In the genomic region with DNA sequence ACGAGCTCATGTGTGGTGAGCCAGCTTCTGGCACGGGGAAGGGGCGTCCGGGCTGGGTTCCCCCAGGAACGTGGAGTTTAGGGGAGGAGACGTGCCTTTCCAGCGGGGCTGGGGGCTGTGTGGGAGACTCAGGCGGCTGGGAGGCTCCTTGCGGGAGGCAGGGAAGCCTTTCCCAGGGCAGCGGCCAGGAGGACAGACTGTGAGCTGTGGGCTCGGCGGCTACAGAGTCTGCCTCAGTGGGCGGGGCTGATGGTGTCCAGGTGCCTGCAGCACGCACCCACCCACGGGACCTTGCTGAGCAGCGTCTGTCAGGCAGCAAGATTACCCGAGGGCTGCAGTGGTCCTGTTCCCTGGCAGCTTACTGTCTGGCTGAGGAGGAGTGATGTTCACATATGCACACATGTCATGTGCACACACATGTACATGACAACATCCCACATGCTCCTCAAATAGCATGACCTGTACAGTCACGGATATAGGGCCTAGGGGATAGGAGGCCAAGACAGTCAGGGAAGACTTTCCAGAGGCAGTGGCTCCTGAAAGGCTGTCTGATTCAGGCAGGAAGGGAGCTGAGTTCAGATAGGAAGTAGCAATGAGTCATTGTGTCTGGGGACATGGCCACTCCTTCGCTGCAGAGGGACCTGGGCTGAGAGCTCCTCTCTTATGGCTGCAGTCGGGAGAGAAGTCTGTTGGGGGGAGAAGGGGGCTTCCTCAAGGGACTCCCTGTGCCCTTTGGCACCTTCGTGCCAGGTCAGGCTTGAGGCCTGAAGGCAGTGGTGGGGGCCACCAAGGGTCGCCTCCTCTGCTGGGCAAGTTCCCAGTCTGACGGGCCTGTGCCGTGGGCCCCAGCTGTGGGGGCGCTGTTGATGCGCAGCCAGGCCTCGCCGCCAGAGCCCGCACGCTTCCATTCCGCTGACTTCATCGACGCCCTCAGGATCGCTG, we compare ENCODE assay signal across 10 cellular contexts. TPM values are rescaled to one million over a fixed set of nuclear protein-coding genes. Genes with fewer than 3 reads are reported as not detected.
DNase-seq lines count a peak whose midpoint lies in the region; ATAC-seq, FAIRE-seq and TF ChIP-seq lines count a peak whose summit lies in the region.
"Had no signal": no experiment of that assay in that cellular context is flagged by ENCODE, and none has a peak within 500 bp of the region (broad histone marks: within the 10 kb centered on the region; RNA-seq: fewer than 3 reads in every experiment).

No MANE protein-coding gene starts in this region.

- peak overlapping the region; percentile 70 for H3K27ac Mint-ChIP-seq in MCF 10A (ENCODE audit: low read depth, unreplicated experiment)
- H3K27ac Mint-ChIP-seq: activated CD4-positive, alpha-beta T cell treated with anti-CD3 and anti-CD28 coated beads for 36 hours had no signal

- peak; percentile 39 for DNase-seq in ACHN
- DNase-seq in Kasumi-1 (lab: John Stamatoyannopoulos, UW): peak; percentile 84 to 87
- peak; percentile 51 for DNase-seq in MCF 10A (ENCODE audit: unreplicated experiment)
- DNase-seq in HepG2 (ENCODE audit: low spot score): no peak
- DNase-seq in HT-29 (ENCODE audit: low spot score): no peak
- no peak for DNase-seq in NCI-H82 (lab: John Stamatoyannopoulos, UW)
- DNase-seq: activated CD4-positive, alpha-beta T cell treated with anti-CD3 and anti-CD28 coated beads for 36 hours; esophagus squamous epithelium had no signal

- TF ChIP-seq CTCF in MCF 10A (IDR thresholded peaks at IDR 0.05; ENCODE audit: unreplicated experiment) (no peak), HepG2 (CRISPR knock-in tag; IDR thresholded peaks at IDR 0.05) (no peak)

- POLR2A ChIA-PET in MCF 10A (lab: Yijun Ruan, JAX) (no interaction called here), HepG2 (lab: Yijun Ruan, JAX) (no interaction called here)

- no peak overlapping the region for H2AFZ ChIP-seq in HepG2 (ENCODE audit: low read length)

- CTCF ChIA-PET in MCF 10A (lab: Yijun Ruan, JAX): interaction anchor here (0.6 to 1.7 kb wide), 3 partner anchors 10 to 139 kb away, joined by 3 to 6 read pairs (median 4); no protein-coding TSS in a partner anchor
- CTCF ChIA-PET in HepG2 (lab: Yijun Ruan, JAX; ENCODE audit: low intra/inter-chr PET ratio, low total read pairs): no interaction called here

- H3K27me3 ChIP-seq in HepG2 (ENCODE audit: control insufficient read depth in 1 of 2, insufficient read depth in 2 of 2, low read length in 2 of 2): no peaks in the 10 kb centered on the region
- H3K27me3 ChIP-seq: esophagus squamous epithelium had no signal

- ATAC-seq in HepG2 (no peak), GM21619 (IDR thresholded peaks at IDR 0.05; ENCODE audit: unreplicated experiment) (no peak), HG02884 (IDR thresholded peaks at IDR 0.05; ENCODE audit: unreplicated experiment) (no peak)
- ATAC-seq: activated CD4-positive, alpha-beta T cell treated with anti-CD3 and anti-CD28 coated beads for 36 hours had no signal

- H4K20me1 ChIP-seq in HepG2 (ENCODE audit: insufficient read depth, low read length): peaks cover 8% of the 10 kb centered on the region; the same call in 1 of the 2 replicates

- intact Hi-C loops in MCF 10A (cut with micrococcal nuclease) (no loop called here), HepG2 (cut with micrococcal nuclease; ENCODE audit: unreplicated experiment) (no loop called here)

- no peak overlapping the region for H3K4me3 Mint-ChIP-seq in MCF 10A (ENCODE audit: unreplicated experiment)
- H3K4me3 Mint-ChIP-seq: activated CD4-positive, alpha-beta T cell treated with anti-CD3 and anti-CD28 coated beads for 36 hours had no signal

- no peaks in the 10 kb centered on the region for H3K9me3 ChIP-seq in HepG2 (ENCODE audit: low read length)
- H3K9me3 ChIP-seq: esophagus squamous epithelium had no signal

- TF ChIP-seq EP300 in HepG2 (IDR thresholded peaks at IDR 0.05; ENCODE audit: low read depth in 2 of 2, low read length in 2 of 2): no peak
- TF ChIP-seq EP300 in HepG2 (CRISPR knock-in tag; IDR thresholded peaks at IDR 0.05; ENCODE audit: borderline replicate concordance): no peak

- H3K36me3 ChIP-seq in HepG2 (replicated peaks in 1 of 2; ENCODE audit: control insufficient read depth in 1 of 2, insufficient read depth in 2 of 2, low read length in 2 of 2): peaks cover 52 to 81% of the 10 kb centered on the region in 2 experiments

- H3K4me3 ChIP-seq in HepG2 (replicated peaks in 1 of 3; ENCODE audit: insufficient read depth in 1 of 3, low read depth in 2 of 3, low read length in 3 of 3): no peak overlapping the region
- H3K4me3 ChIP-seq: esophagus squamous epithelium had no signal

- WGBS in HepG2 (ENCODE audit: low lambda C conversion rate): 98% methylated on average over 20 of the region's 34 CpGs

- FAIRE-seq in HepG2 (lab: Jason Lieb, UNC): no peak

- in situ Hi-C loops in ACHN (cut with HindIII; ENCODE audit: low pct_ligation_motif_present, low pct_unique_long_range_greater_than_20kb, low sequenced_read_pairs) (no loop called here), HepG2 (cut with HindIII; ENCODE audit: extremely low pct_ligation_motif_present, low pct_unique_long_range_greater_than_20kb) (no loop called here)

- no peaks in the 10 kb centered on the region for H3K27me3 Mint-ChIP-seq in MCF 10A (ENCODE audit: insufficient read depth, unreplicated experiment)
- H3K27me3 Mint-ChIP-seq: activated CD4-positive, alpha-beta T cell treated with anti-CD3 and anti-CD28 coated beads for 36 hours had no signal

- H3K4me1 ChIP-seq in HepG2 (ENCODE audit: insufficient read depth, low read length): no peaks in the 10 kb centered on the region

- H3K27ac ChIP-seq in HepG2 (ENCODE audit: extremely low read length, insufficient read depth, low read length): no peak overlapping the region

- peaks cover 5% of the 10 kb centered on the region for H3K4me1 Mint-ChIP-seq in MCF 10A (ENCODE audit: insufficient read depth, unreplicated experiment)
- H3K4me1 Mint-ChIP-seq: activated CD4-positive, alpha-beta T cell treated with anti-CD3 and anti-CD28 coated beads for 36 hours had no signal

- no peak overlapping the region for H3K9ac ChIP-seq in HepG2 (ENCODE audit: insufficient read depth, low read depth, low read length)

- no peaks in the 10 kb centered on the region for H3K79me2 ChIP-seq in HepG2 (ENCODE audit: insufficient read depth, low read length)

- no peak for TF ChIP-seq POLR2A in HepG2 (IDR thresholded peaks at IDR 0.05; ENCODE audit: insufficient read depth in 1 of 2, low read depth in 2 of 2, low read length in 2 of 2)

- no peak overlapping the region for H3K4me2 ChIP-seq in HepG2 (ENCODE audit: low read depth, low read length)

- H3K36me3 Mint-ChIP-seq in MCF 10A (ENCODE audit: insufficient read depth, unreplicated experiment): peaks cover 26% of the 10 kb centered on the region

- TF ChIP-seq RAD21 in HepG2 (CRISPR knock-in tag; IDR thresholded peaks at IDR 0.05): no peak

- H3K9me3 Mint-ChIP-seq in MCF 10A (ENCODE audit: unreplicated experiment): no peaks in the 10 kb centered on the region

- BruUV-seq in MCF 10A (replicated peaks; lab: Mats Ljungman, UMichigan) (no TSS peak), HepG2 (replicated peaks; lab: Mats Ljungman, UMichigan) (no TSS peak)

TF ChIP-seq in HepG2, 621 proteins besides CTCF, POLR2A, EP300 and RAD21 (continues in another document):
- TF ChIP-seq, protein P1, sequence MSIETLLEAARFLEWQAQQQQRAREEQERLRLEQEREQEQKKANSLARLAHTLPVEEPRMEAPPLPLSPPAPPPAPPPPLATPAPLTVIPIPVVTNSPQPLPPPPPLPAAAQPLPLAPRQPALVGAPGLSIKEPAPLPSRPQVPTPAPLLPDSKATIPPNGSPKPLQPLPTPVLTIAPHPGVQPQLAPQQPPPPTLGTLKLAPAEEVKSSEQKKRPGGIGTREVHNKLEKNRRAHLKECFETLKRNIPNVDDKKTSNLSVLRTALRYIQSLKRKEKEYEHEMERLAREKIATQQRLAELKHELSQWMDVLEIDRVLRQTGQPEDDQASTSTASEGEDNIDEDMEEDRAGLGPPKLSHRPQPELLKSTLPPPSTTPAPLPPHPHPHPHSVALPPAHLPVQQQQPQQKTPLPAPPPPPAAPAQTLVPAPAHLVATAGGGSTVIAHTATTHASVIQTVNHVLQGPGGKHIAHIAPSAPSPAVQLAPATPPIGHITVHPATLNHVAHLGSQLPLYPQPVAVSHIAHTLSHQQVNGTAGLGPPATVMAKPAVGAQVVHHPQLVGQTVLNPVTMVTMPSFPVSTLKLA (IDR thresholded peaks at IDR 0.05): peak; percentile 82
- TF ChIP-seq BORCS8-MEF2B (CRISPR knock-in tag; IDR thresholded peaks at IDR 0.05): no peak
- no peak for TF ChIP-seq ZNF564 (CRISPR knock-in tag; IDR thresholded peaks at IDR 0.05)
- TF ChIP-seq REPIN1 (CRISPR knock-in tag; IDR thresholded peaks at IDR 0.05; ENCODE audit: borderline replicate concordance, low read depth): no peak
- TF ChIP-seq KLF16 (CRISPR knock-in tag; IDR thresholded peaks at IDR 0.05): no peak

RNA-seq across cellular contexts. Expression of a gene that starts 23.3 kb away (rescaled TPM):
- total RNA-seq in MCF 10A (2022) (87.2 and 95.7 TPM in 2 replicates), HepG2 (2016; rRNA removed; fragmentation: Illumina TruSeq; extraction: Trizol) (83.4 and 116 TPM in 2 replicates)
- total RNA-seq in HepG2 (2016; cell fraction: cytosol; rRNA removed; fragmentation: Illumina TruSeq; extraction: Trizol; ENCODE audit: low read depth): 49.8 and 56.0 TPM in 2 replicates
- 85.1 and 111 TPM in 2 replicates for total RNA-seq in HepG2 (2016; cell fraction: insoluble cytoplasmic fraction; rRNA removed; fragmentation: Illumina TruSeq; extraction: Trizol)
- total RNA-seq in HepG2 (2016; cell fraction: membrane; rRNA removed; fragmentation: Illumina TruSeq; extraction: Trizol): 37.5 and 46.3 TPM in 2 replicates
- total RNA-seq in HepG2 (2016; cell fraction: nucleus; rRNA removed; fragmentation: Illumina TruSeq; extraction: Trizol): 111 and 115 TPM in 2 replicates
- 30.9 and 41.2 TPM in 2 replicates for polyA plus RNA-seq in HepG2 (2011; rRNA removed)
- 18.1 and 20.9 TPM in 2 replicates for polyA plus RNA-seq in HepG2 (2011; cell fraction: cytosol; rRNA removed)
- polyA plus RNA-seq in HepG2 (2011; cell fraction: nucleus; rRNA removed): 63.6 and 74.5 TPM in 2 replicates
- polyA plus RNA-seq in HepG2 (2012): 32.1 and 33.2 TPM in 2 replicates
- polyA plus RNA-seq in HepG2 (2016; cell fraction: cytosol; fragmentation: Illumina TruSeq; extraction: Trizol; ENCODE audit: low read depth): 1.3 and 1.9 TPM in 2 replicates
- polyA plus RNA-seq in HepG2 (2016; cell fraction: insoluble cytoplasmic fraction; fragmentation: Illumina TruSeq; extraction: Trizol; ENCODE audit: low read depth): 58.4 and 61.6 TPM in 2 replicates
- polyA plus RNA-seq in HepG2 (2016; cell fraction: membrane; fragmentation: Illumina TruSeq; extraction: Trizol; ENCODE audit: low read depth): 5.5 and 6.1 TPM in 2 replicates
- 79.2 and 84.2 TPM in 2 replicates for polyA plus RNA-seq in HepG2 (2016; cell fraction: nucleus; fragmentation: Illumina TruSeq; extraction: Trizol; ENCODE audit: insufficient read depth, low read depth)
- polyA minus RNA-seq in HepG2 (2011; rRNA and poly(A)+ RNA removed; ENCODE audit: low replicate concordance): 80.8 and 126 TPM in 2 replicates
- 50.9 and 56.9 TPM in 2 replicates for polyA minus RNA-seq in HepG2 (2011; cell fraction: cytosol; rRNA and poly(A)+ RNA removed)
- polyA minus RNA-seq in HepG2 (2011; cell fraction: nucleus; rRNA and poly(A)+ RNA removed): 188 and 194 TPM in 2 replicates
- total RNA-seq in HT-29 (2014; rRNA removed; shearing (Covaris generic)): 198 and 215 TPM in 2 replicates

Comparison
In these comparisons a context has a peak if more than half of its experiments do, and no peak if none do; other contexts are left out.
1. DNase-seq: peak in ACHN (single experiment), Kasumi-1 (2 of 2) and MCF 10A (single experiment); none in HepG2 (single experiment), HT-29 (single experiment) and NCI-H82 (single experiment).